11 cellular contexts compared by ENCODE assay signal in the genomic region with DNA sequence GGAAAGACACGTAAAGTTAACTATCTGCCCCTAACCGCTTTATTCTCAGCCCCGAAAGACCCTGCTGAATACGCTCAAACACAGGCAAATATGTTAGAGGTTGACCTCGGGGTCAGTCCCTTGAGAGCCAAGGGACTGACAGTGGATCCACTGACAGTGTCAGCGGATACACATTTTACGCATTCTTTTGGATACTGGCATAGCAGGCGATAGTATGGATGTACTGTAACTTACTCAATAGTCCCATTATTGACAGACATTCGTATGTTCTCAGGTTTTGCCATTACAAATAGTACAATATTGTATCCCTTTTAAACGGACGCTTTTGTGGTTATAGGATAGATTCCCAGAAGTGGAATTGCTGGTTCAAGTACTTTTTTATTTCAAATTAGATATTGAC. TPM values are rescaled to one million over a fixed set of nuclear protein-coding genes. Genes with fewer than 3 reads are reported as not detected.
DNase-seq lines count a peak whose midpoint lies in the region; ATAC-seq and TF ChIP-seq lines count a peak whose summit lies in the region.
"Had no signal": no experiment of that assay in that cellular context is flagged by ENCODE, and none has a peak within 500 bp of the region (broad histone marks: within the 10 kb centered on the region; RNA-seq: fewer than 3 reads in every experiment).

No MANE protein-coding gene starts in this region.

- BruUV-seq in HCT116 (replicated peaks; lab: Mats Ljungman, UMichigan), result no TSS peak

- intact Hi-C loops in HCT116 (cut with micrococcal nuclease), result loop anchor here (5.0 to 10.0 kb wide), 2 partner anchors 292 to 644 kb away; a partner anchor contains a TSS

- peak overlapping the region; percentile 75 for H3K4me2 ChIP-seq in HCT116 (ENCODE audit: low read length)
- peak overlapping the region; percentile 42 for H3K4me2 ChIP-seq in SU-DHL-6 (ENCODE audit: low read depth, low read length, poor library complexity, severe bottlenecking)

- no peaks in the 10 kb centered on the region; the same call in 1 of the 2 replicates for H3K79me2 ChIP-seq in HCT116 (ENCODE audit: insufficient read depth, low read length)
- H3K79me2 ChIP-seq in SU-DHL-6 (ENCODE audit: insufficient read depth, low read length), result no peaks in the 10 kb centered on the region

- H2AFZ ChIP-seq in HCT116 (ENCODE audit: low read depth, low read length, poor library complexity, severe bottlenecking) (peak overlapping the region; percentile 80), SU-DHL-6 (ENCODE audit: low read depth, low read length, severe bottlenecking) (no peak overlapping the region)

- no peaks in the 10 kb centered on the region for H3F3A ChIP-seq in SU-DHL-6 (ENCODE audit: insufficient read depth)

- H3K9ac ChIP-seq in HCT116 (ENCODE audit: low read length) (no peak overlapping the region), SU-DHL-6 (ENCODE audit: low read length) (no peak overlapping the region)

- H3K9me3 ChIP-seq in HCT116 (ENCODE audit: control insufficient read depth in 1 of 2, insufficient read depth in 1 of 2, low read depth in 1 of 2, low read length in 2 of 2), result no peaks in the 10 kb centered on the region
- no peaks in the 10 kb centered on the region for H3K9me3 ChIP-seq in SU-DHL-6 (ENCODE audit: insufficient read depth, low read length)
- no peaks in the 10 kb centered on the region for H3K9me3 ChIP-seq in BE2C

- TF ChIP-seq POLR2A in HCT116 (IDR thresholded peaks at IDR 0.05; ENCODE audit: borderline replicate concordance, extremely low read depth, insufficient read depth, insufficient read length), result no peak

- POLR2A ChIA-PET in HCT116 (lab: Charles Lee), result interaction anchor here (1.6 kb wide), 1 partner anchor 143 kb away, joined by 3 read pairs; no protein-coding TSS in a partner anchor

- H3K27me3 ChIP-seq in HCT116 (ENCODE audit: insufficient read depth, low read length) (peaks cover 2% of the 10 kb centered on the region; the same call in 1 of the 2 replicates), SU-DHL-6 (ENCODE audit: low read length) (no peaks in the 10 kb centered on the region), BE2C (no peaks in the 10 kb centered on the region)

- DNase-seq in COLO829 (ENCODE audit: low spot score) (peak; percentile 54), HCT116 (ENCODE audit: low read depth, low spot score) (no peak), MV-4-11 (lab: John Stamatoyannopoulos, UW) (no peak), BE2C (no peak)
- DNase-seq in stimulated activated CD8-positive, alpha-beta memory T cell treated with anti-CD3 and anti-CD28 coated beads, Interleukin-4, amount 100 ng/mL, for 48 hours, result peak; percentile 9
- DNase-seq: NCI-H1417 treated with DMSO at 0.1 percent for 48 hours had no signal

- CTCF ChIA-PET in HCT116 (lab: Charles Lee), result interaction anchor here (0.6 to 3.9 kb wide), 24 partner anchors 10 to 645 kb away, joined by 3 to 79 read pairs (median 6); a partner anchor contains a TSS

- RAD21 ChIA-PET in HCT116 (lab: Charles Lee; ENCODE audit: low non-redundant PET in 1 of 2, low total read pairs in 2 of 2, uncharacterized antibody in 2 of 2, unreplicated experiment in 2 of 2), result interaction anchor here (0.9 to 1.9 kb wide), 4 partner anchors 78 to 645 kb away, joined by 3 to 8 read pairs (median 5); no protein-coding TSS in a partner anchor

- H3K36me3 ChIP-seq in HCT116 (ENCODE audit: control insufficient read depth in 1 of 2, insufficient read depth in 2 of 2, low read length in 2 of 2), result no peaks in the 10 kb centered on the region
- H3K36me3 ChIP-seq in SU-DHL-6 (ENCODE audit: low read length), result no peaks in the 10 kb centered on the region
- no peaks in the 10 kb centered on the region for H3K36me3 ChIP-seq in BE2C

- TF ChIP-seq RAD21 in HCT116 (IDR thresholded peaks at IDR 0.05; ENCODE audit: low read depth), result no peak

- H3K4me3 ChIP-seq in HCT116 (replicated peaks in 1 of 2; ENCODE audit: low read depth in 1 of 2, low read length in 2 of 2) (peak overlapping the region in 1 of 2 experiments; percentile 58; a peak in 1 of 4 replicates), SU-DHL-6 (ENCODE audit: insufficient read depth, low read length, poor library complexity, severe bottlenecking) (no peak overlapping the region), BE2C (ENCODE audit: low read depth, low read length) (no peak overlapping the region)

- no peaks in the 10 kb centered on the region for H4K20me1 ChIP-seq in HCT116 (ENCODE audit: insufficient read depth)
- H4K20me1 ChIP-seq in SU-DHL-6 (ENCODE audit: low read depth, low read length), result no peaks in the 10 kb centered on the region

- H3K4me1 ChIP-seq in HCT116 (ENCODE audit: control insufficient read depth in 1 of 2, insufficient read depth in 2 of 2, low read length in 2 of 2), result peaks cover 16 to 34% of the 10 kb centered on the region in 2 experiments
- H3K4me1 ChIP-seq in BE2C, result no peaks in the 10 kb centered on the region

- H3K9me2 ChIP-seq in HCT116 (ENCODE audit: insufficient read depth), result no peaks in the 10 kb centered on the region
- no peaks in the 10 kb centered on the region for H3K9me2 ChIP-seq in SU-DHL-6 (replicated peaks; ENCODE audit: insufficient read depth, low read length)

- H3K27ac ChIP-seq in HCT116 (ENCODE audit: low read depth, low read length) (no peak overlapping the region), SU-DHL-6 (ENCODE audit: low read depth, low read length) (no peak overlapping the region)
- H3K27ac ChIP-seq: C4-2B, SK-N-MC had no signal

- TF ChIP-seq CTCF in HCT116 (IDR thresholded peaks at IDR 0.05 in 2 of 3, conservative IDR thresholded peaks at IDR 0.05 in 1 of 3; ENCODE audit: borderline replicate concordance in 1 of 3, insufficient read depth in 1 of 3, low read depth in 2 of 3, low read length in 2 of 3), result no peak
- no peak for TF ChIP-seq CTCF in SU-DHL-6 (IDR thresholded peaks at IDR 0.05; ENCODE audit: insufficient read depth, low read length, poor library complexity, severe bottlenecking)
- no peak for TF ChIP-seq CTCF in BE2C (IDR thresholded peaks at IDR 0.05; ENCODE audit: low read depth, low read length)

- ATAC-seq in HCT116, result no peak
- no peak for ATAC-seq in HG02623 (IDR thresholded peaks at IDR 0.05; ENCODE audit: unreplicated experiment)

TF ChIP-seq in HCT116, 20 proteins besides CTCF, POLR2A, EP300 and RAD21 (continues in another document):
- TF ChIP-seq SIN3A (IDR thresholded peaks at IDR 0.05; ENCODE audit: low read depth) (no peak), CEBPB (IDR thresholded peaks at IDR 0.05; ENCODE audit: low read depth) (no peak), TCF7L2 (IDR thresholded peaks at IDR 0.05; ENCODE audit: borderline replicate concordance, extremely low read depth, insufficient read depth, insufficient read length) (no peak)
- TF ChIP-seq, protein P1, sequence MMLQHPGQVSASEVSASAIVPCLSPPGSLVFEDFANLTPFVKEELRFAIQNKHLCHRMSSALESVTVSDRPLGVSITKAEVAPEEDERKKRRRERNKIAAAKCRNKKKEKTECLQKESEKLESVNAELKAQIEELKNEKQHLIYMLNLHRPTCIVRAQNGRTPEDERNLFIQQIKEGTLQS (IDR thresholded peaks at IDR 0.05), result no peak
- TF ChIP-seq, protein P2, sequence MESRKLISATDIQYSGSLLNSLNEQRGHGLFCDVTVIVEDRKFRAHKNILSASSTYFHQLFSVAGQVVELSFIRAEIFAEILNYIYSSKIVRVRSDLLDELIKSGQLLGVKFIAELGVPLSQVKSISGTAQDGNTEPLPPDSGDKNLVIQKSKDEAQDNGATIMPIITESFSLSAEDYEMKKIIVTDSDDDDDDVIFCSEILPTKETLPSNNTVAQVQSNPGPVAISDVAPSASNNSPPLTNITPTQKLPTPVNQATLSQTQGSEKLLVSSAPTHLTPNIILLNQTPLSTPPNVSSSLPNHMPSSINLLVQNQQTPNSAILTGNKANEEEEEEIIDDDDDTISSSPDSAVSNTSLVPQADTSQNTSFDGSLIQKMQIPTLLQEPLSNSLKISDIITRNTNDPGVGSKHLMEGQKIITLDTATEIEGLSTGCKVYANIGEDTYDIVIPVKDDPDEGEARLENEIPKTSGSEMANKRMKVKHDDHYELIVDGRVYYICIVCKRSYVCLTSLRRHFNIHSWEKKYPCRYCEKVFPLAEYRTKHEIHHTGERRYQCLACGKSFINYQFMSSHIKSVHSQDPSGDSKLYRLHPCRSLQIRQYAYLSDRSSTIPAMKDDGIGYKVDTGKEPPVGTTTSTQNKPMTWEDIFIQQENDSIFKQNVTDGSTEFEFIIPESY (IDR thresholded peaks at IDR 0.05; ENCODE audit: extremely low read depth, insufficient replicate concordance, low read length), result no peak
- TF ChIP-seq, protein P3, sequence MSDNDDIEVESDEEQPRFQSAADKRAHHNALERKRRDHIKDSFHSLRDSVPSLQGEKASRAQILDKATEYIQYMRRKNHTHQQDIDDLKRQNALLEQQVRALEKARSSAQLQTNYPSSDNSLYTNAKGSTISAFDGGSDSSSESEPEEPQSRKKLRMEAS (IDR thresholded peaks at IDR 0.05), result no peak

RNA-seq across cellular contexts. Expression of a gene that starts 13.4 kb away (rescaled TPM):
- total RNA-seq in HCT116 (2021; ENCODE audit: unreplicated experiment), result 0.74 TPM
- 0.59 and 0.64 TPM in 2 replicates for polyA plus RNA-seq in HCT116 (2012)
- polyA plus RNA-seq in BE2C (2012; ENCODE audit: insufficient read depth, insufficient read length, low read depth), result not detected
- total RNA-seq: OCI-LY7 had no signal

RNA-seq across cellular contexts. Expression of a gene that starts 29.3 kb away (rescaled TPM):
- total RNA-seq in HCT116 (2021; ENCODE audit: unreplicated experiment), result not detected
- polyA plus RNA-seq in HCT116 (2012), result 0.08 and 0.14 TPM in 2 replicates
- polyA plus RNA-seq in BE2C (2012; ENCODE audit: insufficient read depth, insufficient read length, low read depth), result 1.6 TPM
- total RNA-seq: OCI-LY7 had no signal

RNA-seq across cellular contexts. Expression of a gene that starts 45.6 kb away (rescaled TPM):
- total RNA-seq in HCT116 (2021; ENCODE audit: unreplicated experiment), result 37.9 TPM
- 20.9 and 30.0 TPM in 2 replicates for polyA plus RNA-seq in HCT116 (2012)
- 17.1 TPM for polyA plus RNA-seq in BE2C (2012; ENCODE audit: insufficient read depth, insufficient read length, low read depth)

RNA-seq across cellular contexts. Expression of a gene that starts 48.7 kb away (rescaled TPM):
- 0.61 TPM for total RNA-seq in HCT116 (2021; ENCODE audit: unreplicated experiment)
- polyA plus RNA-seq in HCT116 (2012), result 0.35 and 0.70 TPM in 2 replicates
- 1.0 TPM for polyA plus RNA-seq in BE2C (2012; ENCODE audit: insufficient read depth, insufficient read length, low read depth)
- total RNA-seq: OCI-LY7 had no signal

Comparison
In these comparisons a context has a peak if more than half of its experiments do, and no peak if none do; other contexts are left out.
1. DNase-seq: peak in COLO829 (single experiment) and stimulated activated CD8-positive, alpha-beta memory T cell treated with anti-CD3 and anti-CD28 coated beads, Interleukin-4, amount 100 ng/mL, for 48 hours (single experiment); none in HCT116 (single experiment), MV-4-11 (single experiment) and BE2C (single experiment).